15 cellular contexts compared by ENCODE assay signal in genomic region chr3:129663045-129663446, GRCh38. TPM values are rescaled to one million over a fixed set of nuclear protein-coding genes. Genes with fewer than 3 reads are reported as not detected.
DNase-seq lines count a peak whose midpoint lies in the region; ATAC-seq, FAIRE-seq and TF ChIP-seq lines count a peak whose summit lies in the region.
"Had no signal": no experiment of that assay in that cellular context is flagged by ENCODE, and none has a peak within 500 bp of the region (broad histone marks: within the 10 kb centered on the region; RNA-seq: fewer than 3 reads in every experiment).

No MANE protein-coding gene starts in this region.

- TF ChIP-seq RAD21 in HCT116 (IDR thresholded peaks at IDR 0.05; ENCODE audit: low read depth): peak; percentile 49; the same call in 1 of the 2 replicates

- no peak for TF ChIP-seq POLR2A in HCT116 (IDR thresholded peaks at IDR 0.05; ENCODE audit: borderline replicate concordance, extremely low read depth, insufficient read depth, insufficient read length)

- 44 to 74% (median 52%) methylated on average over 1 of the region's 1 CpG for WGBS in small intestine, 3 donors

- peak overlapping the region; percentile 60 for H3K9ac ChIP-seq in HCT116 (ENCODE audit: low read length)

- intact Hi-C loops in HCT116 (cut with micrococcal nuclease): loop anchor here (2.0 kb wide), 1 partner anchor 132 kb away; no protein-coding TSS in a partner anchor

- H3K27ac ChIP-seq in HCT116 (ENCODE audit: low read depth, low read length): peak overlapping the region; percentile 79
- peak overlapping the region; percentile 57; the same call in 1 of the 2 replicates for H3K27ac ChIP-seq in SJSA1
- H3K27ac ChIP-seq in small intestine (ENCODE audit: low read depth in 1 of 2, low read length in 1 of 2): no peak overlapping the region

- H3K4me3 ChIP-seq in HCT116 (replicated peaks in 1 of 2; ENCODE audit: low read depth in 1 of 2, low read length in 2 of 2) (peak overlapping the region; percentile 6 to 43; a peak in 2 of 4 replicates), SJSA1 (no peak overlapping the region), kidney epithelial cell (ENCODE audit: low read depth, low read length) (no peak overlapping the region), small intestine (ENCODE audit: low read depth in 1 of 2, low read length in 2 of 2) (no peak overlapping the region)

- H4K20me1 ChIP-seq in HCT116 (ENCODE audit: insufficient read depth): no peaks in the 10 kb centered on the region

- H3K4me1 ChIP-seq in HCT116 (ENCODE audit: control insufficient read depth in 1 of 2, insufficient read depth in 2 of 2, low read length in 2 of 2) (peaks cover 80 to 93% of the 10 kb centered on the region in 2 experiments), SJSA1 (replicated peaks) (peaks cover 31% of the 10 kb centered on the region), small intestine (ENCODE audit: control insufficient read depth in 2 of 2, insufficient read depth in 1 of 2, low read depth in 1 of 2, low read length in 1 of 2) (no peaks in the 10 kb centered on the region)

- POLR2A ChIA-PET in HCT116 (lab: Charles Lee): interaction anchor here (1.0 kb wide), 1 partner anchor 8 kb away, joined by 3 read pairs; no protein-coding TSS in a partner anchor

- peak overlapping the region; percentile 81 for H3K4me2 ChIP-seq in HCT116 (ENCODE audit: low read length)

- RAD21 ChIA-PET in HCT116 (lab: Charles Lee; ENCODE audit: low non-redundant PET in 1 of 2, low total read pairs in 2 of 2, uncharacterized antibody in 2 of 2, unreplicated experiment in 2 of 2): no interaction called here

- H3K36me3 ChIP-seq in HCT116 (ENCODE audit: control insufficient read depth in 1 of 2, insufficient read depth in 2 of 2, low read length in 2 of 2): no peaks in the 10 kb centered on the region
- no peaks in the 10 kb centered on the region for H3K36me3 ChIP-seq in SJSA1
- no peaks in the 10 kb centered on the region for H3K36me3 ChIP-seq in kidney epithelial cell (ENCODE audit: control insufficient read depth, insufficient read depth, low read length)
- no peaks in the 10 kb centered on the region for H3K36me3 ChIP-seq in small intestine (ENCODE audit: control insufficient read depth in 2 of 2, insufficient read depth in 2 of 2, low read length in 2 of 2)

- H3K9me3 ChIP-seq in HCT116 (ENCODE audit: control insufficient read depth in 1 of 2, insufficient read depth in 1 of 2, low read depth in 1 of 2, low read length in 2 of 2) (no peaks in the 10 kb centered on the region), SJSA1 (replicated peaks) (no peaks in the 10 kb centered on the region), small intestine (ENCODE audit: control insufficient read depth, low read depth) (no peaks in the 10 kb centered on the region)

- H3K27me3 ChIP-seq in HCT116 (ENCODE audit: insufficient read depth, low read length) (no peaks in the 10 kb centered on the region), SJSA1 (replicated peaks) (no peaks in the 10 kb centered on the region), kidney epithelial cell (ENCODE audit: control insufficient read depth, insufficient read depth, low read length) (no peaks in the 10 kb centered on the region), small intestine (ENCODE audit: control insufficient read depth in 2 of 2, insufficient read depth in 2 of 2, low read length in 2 of 2) (no peaks in the 10 kb centered on the region)
- H3K27me3 ChIP-seq: dorsolateral prefrontal cortex had no signal

- H2AFZ ChIP-seq in HCT116 (ENCODE audit: low read depth, low read length, poor library complexity, severe bottlenecking): no peak overlapping the region

- BruUV-seq in HCT116 (replicated peaks; lab: Mats Ljungman, UMichigan): no TSS peak

- DNase-seq in HCT116 (ENCODE audit: low read depth, low spot score) (peak; percentile 93), SJSA1 (ENCODE audit: low read depth in 1 of 2, low spot score in 2 of 2) (no peak), kidney epithelial cell (ENCODE audit: low read depth) (peak; percentile 49), small intestine (peak; percentile 11), NCI-H2107 treated with DMSO at 0.1 percent for 48 hours (lab: John Stamatoyannopoulos, UW; ENCODE audit: unreplicated experiment) (no peak)
- no peak for DNase-seq in effector CD4-positive, alpha-beta T cell
- DNase-seq: activated CD4-positive, alpha-beta memory T cell treated with anti-CD3 and anti-CD28 coated beads, Interleukin-2, amount 10 ng/mL, durations not matched to agents 7 days and 5 days; DND-41; dorsolateral prefrontal cortex; MM.1S; NCI-H774; nucleus accumbens; stimulated activated CD4-positive, alpha-beta T cell treated with anti-CD3 and anti-CD28 coated beads, Interleukin-4, amount 100 ng/mL, for 4 hours; T-cell had no signal

- H3K9me2 ChIP-seq in HCT116 (ENCODE audit: insufficient read depth): no peaks in the 10 kb centered on the region

- peaks cover 14% of the 10 kb centered on the region; the same call in 1 of the 2 replicates for H3K79me2 ChIP-seq in HCT116 (ENCODE audit: insufficient read depth, low read length)

- FAIRE-seq in small intestine (lab: Jason Lieb, UNC): no peak

- no peak for TF ChIP-seq CTCF in HCT116 (IDR thresholded peaks at IDR 0.05 in 2 of 3, conservative IDR thresholded peaks at IDR 0.05 in 1 of 3; ENCODE audit: borderline replicate concordance in 1 of 3, insufficient read depth in 1 of 3, low read depth in 2 of 3, low read length in 2 of 3)
- TF ChIP-seq CTCF in kidney epithelial cell (IDR thresholded peaks at IDR 0.05; ENCODE audit: insufficient read depth, low read length, poor library complexity, severe bottlenecking): no peak

- ATAC-seq in HCT116 (peak; percentile 92), GM18858 (IDR thresholded peaks at IDR 0.05; ENCODE audit: unreplicated experiment) (no peak)
- ATAC-seq: T-cell had no signal

- CTCF ChIA-PET in HCT116 (lab: Charles Lee): no interaction called here

TF ChIP-seq in HCT116, 20 proteins besides CTCF, POLR2A, EP300 and RAD21:
- TF ChIP-seq SRF (IDR thresholded peaks at IDR 0.05; ENCODE audit: low read depth) (peak; percentile 55; the same call in 1 of the 2 replicates), ZNF274 (IDR thresholded peaks at IDR 0.05; ENCODE audit: low read depth, low read length) (no peak), FOSL1 (IDR thresholded peaks at IDR 0.05; ENCODE audit: low read depth) (peak; percentile 77), CBX3 (IDR thresholded peaks at IDR 0.05; ENCODE audit: low read depth) (peak; percentile 78), TCF7L2 (IDR thresholded peaks at IDR 0.05; ENCODE audit: borderline replicate concordance, extremely low read depth, insufficient read depth, insufficient read length) (no peak), YY1 (IDR thresholded peaks at IDR 0.05; ENCODE audit: extremely low read depth, insufficient replicate concordance, low read depth, low read length) (peak; percentile 84), ATF3 (IDR thresholded peaks at IDR 0.05) (no peak), EGR1 (IDR thresholded peaks at IDR 0.05; ENCODE audit: low read depth) (peak; percentile 29; the same call in 1 of the 2 replicates), POLR2AphosphoS5 (IDR thresholded peaks at IDR 0.05; ENCODE audit: low read depth, low read length) (peak; percentile 58; the same call in 1 of the 2 replicates), CEBPB (IDR thresholded peaks at IDR 0.05; ENCODE audit: low read depth) (peak; percentile 69), SIN3A (IDR thresholded peaks at IDR 0.05; ENCODE audit: low read depth) (peak; percentile 46; the same call in 1 of the 2 replicates), ZFX (IDR thresholded peaks at IDR 0.05) (no peak), EZH2 (IDR thresholded peaks at IDR 0.05) (no peak), ELF1 (IDR thresholded peaks at IDR 0.05; ENCODE audit: borderline replicate concordance, low read depth) (0 out of 2 replicates have a peak, but pooled peaks have one; percentile 44), SP1 (IDR thresholded peaks at IDR 0.05; ENCODE audit: low read depth) (peak; percentile 93), JUND (IDR thresholded peaks at IDR 0.05) (peak; percentile 78)
- TF ChIP-seq, protein P1, sequence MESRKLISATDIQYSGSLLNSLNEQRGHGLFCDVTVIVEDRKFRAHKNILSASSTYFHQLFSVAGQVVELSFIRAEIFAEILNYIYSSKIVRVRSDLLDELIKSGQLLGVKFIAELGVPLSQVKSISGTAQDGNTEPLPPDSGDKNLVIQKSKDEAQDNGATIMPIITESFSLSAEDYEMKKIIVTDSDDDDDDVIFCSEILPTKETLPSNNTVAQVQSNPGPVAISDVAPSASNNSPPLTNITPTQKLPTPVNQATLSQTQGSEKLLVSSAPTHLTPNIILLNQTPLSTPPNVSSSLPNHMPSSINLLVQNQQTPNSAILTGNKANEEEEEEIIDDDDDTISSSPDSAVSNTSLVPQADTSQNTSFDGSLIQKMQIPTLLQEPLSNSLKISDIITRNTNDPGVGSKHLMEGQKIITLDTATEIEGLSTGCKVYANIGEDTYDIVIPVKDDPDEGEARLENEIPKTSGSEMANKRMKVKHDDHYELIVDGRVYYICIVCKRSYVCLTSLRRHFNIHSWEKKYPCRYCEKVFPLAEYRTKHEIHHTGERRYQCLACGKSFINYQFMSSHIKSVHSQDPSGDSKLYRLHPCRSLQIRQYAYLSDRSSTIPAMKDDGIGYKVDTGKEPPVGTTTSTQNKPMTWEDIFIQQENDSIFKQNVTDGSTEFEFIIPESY (IDR thresholded peaks at IDR 0.05; ENCODE audit: extremely low read depth, insufficient replicate concordance, low read length): peak; percentile 35
- TF ChIP-seq, protein P2, sequence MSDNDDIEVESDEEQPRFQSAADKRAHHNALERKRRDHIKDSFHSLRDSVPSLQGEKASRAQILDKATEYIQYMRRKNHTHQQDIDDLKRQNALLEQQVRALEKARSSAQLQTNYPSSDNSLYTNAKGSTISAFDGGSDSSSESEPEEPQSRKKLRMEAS (IDR thresholded peaks at IDR 0.05): peak; percentile 41; the same call in 1 of the 2 replicates
TF ChIP-seq in HCT116: peak in this region for 13.

RNA-seq across cellular contexts. Expression of gene PLXND1, which starts 56.6 kb away (rescaled TPM):
- total RNA-seq in HCT116 (2021; ENCODE audit: unreplicated experiment) (47.3 TPM), kidney epithelial cell (103 and 114 TPM in 2 replicates)
- 38.1 and 39.1 TPM in 2 replicates for polyA plus RNA-seq in HCT116 (2012)
- 80.1 and 91.6 TPM in 2 replicates for total RNA-seq in SJSA1 (2014; rRNA removed; shearing (Covaris generic))
- polyA plus RNA-seq in small intestine: 10 to 100 TPM in 1 of 3 donors, 1 to 10 TPM in 2; 3.4 to 54.7 (median 7.0) TPM

Comparison
In these comparisons a context has a peak if more than half of its experiments do, and no peak if none do; other contexts are left out.
1. DNase-seq: peak in HCT116 (single experiment), kidney epithelial cell (single experiment) and small intestine (single experiment); none in SJSA1 (0 of 2), NCI-H2107 treated with DMSO at 0.1 percent for 48 hours (single experiment) and effector CD4-positive, alpha-beta T cell (single experiment).
2. H3K27ac ChIP-seq: peak in HCT116 (single experiment) and SJSA1 (single experiment); none in small intestine (0 of 2).
3. H3K4me3 ChIP-seq: peak in HCT116 (2 of 2); none in SJSA1 (single experiment), kidney epithelial cell (single experiment) and small intestine (0 of 2).